1 cellular context compared by ENCODE assay signal in the genomic region with DNA sequence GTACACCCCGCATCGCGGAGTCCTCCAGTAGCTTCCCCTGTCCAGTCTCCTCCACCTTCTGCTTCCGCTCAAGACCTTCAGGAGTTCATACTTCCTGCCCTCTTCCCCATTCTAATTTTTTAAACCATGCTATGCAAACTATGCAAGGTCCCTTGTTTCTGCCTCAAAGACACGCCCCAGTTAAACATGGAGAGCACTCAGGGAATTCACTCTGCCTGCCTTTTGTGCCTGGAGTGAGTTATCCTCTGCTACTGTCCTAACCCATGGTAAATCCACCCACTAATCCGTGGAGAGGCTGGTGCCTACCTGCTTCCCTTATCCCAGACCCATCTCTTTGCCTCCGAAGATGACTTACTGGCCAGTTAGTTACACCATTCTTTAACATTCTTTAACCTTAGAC.
TF ChIP-seq lines count a peak whose summit lies in the region.

No MANE protein-coding gene starts in this region.

TF ChIP-seq in K562, 482 proteins besides CTCF, POLR2A, EP300 and RAD21 (continued from another document):
- TF ChIP-seq ZFP30 (CRISPR knock-in tag; IDR thresholded peaks at IDR 0.05; ENCODE audit: borderline replicate concordance) (no peak), ZNF717 (CRISPR knock-in tag; IDR thresholded peaks at IDR 0.05) (no peak), ZNF655 (CRISPR knock-in tag; IDR thresholded peaks at IDR 0.05) (no peak)
- TF ChIP-seq, protein P1, sequence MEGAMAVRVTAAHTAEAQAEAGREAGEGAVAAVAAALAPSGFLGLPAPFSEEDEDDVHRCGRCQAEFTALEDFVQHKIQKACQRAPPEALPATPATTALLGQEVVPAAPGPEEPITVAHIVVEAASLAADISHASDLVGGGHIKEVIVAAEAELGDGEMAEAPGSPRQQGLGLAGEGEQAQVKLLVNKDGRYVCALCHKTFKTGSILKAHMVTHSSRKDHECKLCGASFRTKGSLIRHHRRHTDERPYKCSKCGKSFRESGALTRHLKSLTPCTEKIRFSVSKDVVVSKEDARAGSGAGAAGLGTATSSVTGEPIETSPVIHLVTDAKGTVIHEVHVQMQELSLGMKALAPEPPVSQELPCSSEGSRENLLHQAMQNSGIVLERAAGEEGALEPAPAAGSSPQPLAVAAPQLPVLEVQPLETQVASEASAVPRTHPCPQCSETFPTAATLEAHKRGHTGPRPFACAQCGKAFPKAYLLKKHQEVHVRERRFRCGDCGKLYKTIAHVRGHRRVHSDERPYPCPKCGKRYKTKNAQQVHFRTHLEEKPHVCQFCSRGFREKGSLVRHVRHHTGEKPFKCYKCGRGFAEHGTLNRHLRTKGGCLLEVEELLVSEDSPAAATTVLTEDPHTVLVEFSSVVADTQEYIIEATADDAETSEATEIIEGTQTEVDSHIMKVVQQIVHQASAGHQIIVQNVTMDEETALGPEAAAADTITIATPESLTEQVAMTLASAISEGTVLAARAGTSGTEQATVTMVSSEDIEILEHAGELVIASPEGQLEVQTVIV (CRISPR knock-in tag; IDR thresholded peaks at IDR 0.05; ENCODE audit: borderline replicate concordance): no peak
